In the genomic region with DNA sequence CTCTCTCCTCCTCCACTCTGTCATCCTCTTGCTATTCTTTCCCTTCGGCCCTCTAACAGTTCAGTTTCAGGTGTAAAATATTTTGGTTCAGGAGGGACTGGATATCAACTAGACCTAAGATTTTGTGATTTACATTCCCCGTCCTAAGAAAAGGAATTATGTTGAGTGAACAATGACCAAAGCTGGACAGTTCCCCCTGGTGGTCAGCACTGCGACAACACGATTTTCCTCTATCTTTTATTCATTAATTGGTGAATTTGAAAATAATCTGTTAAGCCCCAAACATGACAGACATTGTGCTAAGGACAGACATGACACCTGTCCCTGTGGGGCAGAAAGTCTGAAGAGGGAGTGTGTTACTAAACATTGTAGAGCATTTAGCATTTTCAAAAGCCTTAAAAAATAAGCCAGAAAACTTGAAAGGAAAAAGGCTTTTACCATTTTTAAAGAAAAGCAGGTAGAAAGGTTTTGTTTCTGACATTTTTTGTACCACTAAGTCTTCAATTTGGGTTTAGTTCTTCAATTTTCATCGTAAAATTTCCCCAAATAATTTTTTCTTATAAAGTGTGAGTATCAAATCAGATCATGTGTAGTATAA, we compare ENCODE assay signal across 8 cellular contexts. TPM values are rescaled to one million over a fixed set of nuclear protein-coding genes. Genes with fewer than 3 reads are reported as not detected.
DNase-seq lines count a peak whose midpoint lies in the region; ATAC-seq and TF ChIP-seq lines count a peak whose summit lies in the region.

No MANE protein-coding gene starts in this region.

- H3K4me1 Mint-ChIP-seq in endodermal cell, result peaks cover 11% of the 10 kb centered on the region
- peaks cover 20% of the 10 kb centered on the region for H3K4me1 Mint-ChIP-seq in nephron progenitor cell
- peaks cover 12% of the 10 kb centered on the region for H3K4me1 Mint-ChIP-seq in activated T-helper 2 cell treated with anti-CD3 and anti-CD28 coated beads, Interferon-gamma antibody, Interleukin-2, Interleukin-4, amounts not matched to agents 10 μg/mL and 5 μg/mL and 100 μg/mL, durations not matched to agents 14 hours and 24 hours and 36 hours (ENCODE audit: low read depth)

- H3K36me3 Mint-ChIP-seq in endodermal cell (ENCODE audit: low read depth) (peaks cover 9% of the 10 kb centered on the region), nephron progenitor cell (ENCODE audit: low read depth) (peaks cover 40% of the 10 kb centered on the region)
- H3K36me3 Mint-ChIP-seq in activated T-helper 2 cell treated with anti-CD3 and anti-CD28 coated beads, Interferon-gamma antibody, Interleukin-2, Interleukin-4, amounts not matched to agents 10 μg/mL and 5 μg/mL and 100 μg/mL, durations not matched to agents 14 hours and 24 hours and 36 hours (ENCODE audit: low read depth), result no peaks in the 10 kb centered on the region

- no peak overlapping the region for H3K4me3 ChIP-seq in AG09309 (ENCODE audit: control insufficient read depth, low read depth, low read length)
- H3K4me3 ChIP-seq in OCI-LY3 (ENCODE audit: low read length), result peak overlapping the region; percentile 29; the same call in 1 of the 2 replicates
- no peak overlapping the region for H3K4me3 ChIP-seq in endodermal cell (ENCODE audit: low read length)

- H3K27me3 ChIP-seq in OCI-LY3 (ENCODE audit: low read depth, low read length) (0 out of 2 replicates have a peak, but pooled peaks cover 2% of the 10 kb centered on the region), endodermal cell (ENCODE audit: control insufficient read depth, insufficient read depth, low read length, poor library complexity, severe bottlenecking) (no peaks in the 10 kb centered on the region)

- H3K27ac Mint-ChIP-seq in endodermal cell (no peak overlapping the region), nephron progenitor cell (no peak overlapping the region)
- H3K27ac Mint-ChIP-seq in activated T-helper 2 cell treated with anti-CD3 and anti-CD28 coated beads, Interferon-gamma antibody, Interleukin-2, Interleukin-4, amounts not matched to agents 10 μg/mL and 5 μg/mL and 100 μg/mL, durations not matched to agents 14 hours and 24 hours and 36 hours, result no peak overlapping the region

- H2AFZ ChIP-seq in OCI-LY3 (ENCODE audit: low read depth, low read length), result peak overlapping the region; percentile 8; the same call in 1 of the 2 replicates

- H3K4me3 Mint-ChIP-seq in endodermal cell (no peak overlapping the region), nephron progenitor cell (no peak overlapping the region)
- no peak overlapping the region for H3K4me3 Mint-ChIP-seq in activated T-helper 2 cell treated with anti-CD3 and anti-CD28 coated beads, Interferon-gamma antibody, Interleukin-2, Interleukin-4, amounts not matched to agents 10 μg/mL and 5 μg/mL and 100 μg/mL, durations not matched to agents 14 hours and 24 hours and 36 hours (ENCODE audit: low read depth)

- H3K4me1 ChIP-seq in OCI-LY3 (ENCODE audit: low read length) (peaks cover 3% of the 10 kb centered on the region; the same call in 1 of the 2 replicates), endodermal cell (ENCODE audit: control insufficient read depth, insufficient read depth, low read length) (no peaks in the 10 kb centered on the region)

- H3K9me3 Mint-ChIP-seq in endodermal cell (no peaks in the 10 kb centered on the region), nephron progenitor cell (peaks cover 4% of the 10 kb centered on the region)
- no peaks in the 10 kb centered on the region for H3K9me3 Mint-ChIP-seq in activated T-helper 2 cell treated with anti-CD3 and anti-CD28 coated beads, Interferon-gamma antibody, Interleukin-2, Interleukin-4, amounts not matched to agents 10 μg/mL and 5 μg/mL and 100 μg/mL, durations not matched to agents 14 hours and 24 hours and 36 hours

- intact Hi-C loops in activated T-helper 2 cell treated with anti-CD3 and anti-CD28 coated beads, Interferon-gamma antibody, Interleukin-2, Interleukin-4, amounts not matched to agents 10 μg/mL and 5 μg/mL and 100 μg/mL, durations not matched to agents 14 hours and 24 hours and 36 hours (cut with micrococcal nuclease), result loop anchor here (5.0 kb wide), 1 partner anchor 142 kb away; no protein-coding TSS in a partner anchor

- H3K27ac ChIP-seq in OCI-LY3 (ENCODE audit: low read length), result no peak overlapping the region
- no peak overlapping the region for H3K27ac ChIP-seq in endodermal cell (ENCODE audit: low read depth, low read length)

- DNase-seq in AG09309 (ENCODE audit: low read depth) (no peak), endodermal cell (peak; percentile 66), nephron progenitor cell (peak; percentile 37)
- no peak for DNase-seq in stimulated activated naive CD4-positive, alpha-beta T cell (lab: John Stamatoyannopoulos, UW)
- DNase-seq in activated T-helper 2 cell treated with anti-CD3 and anti-CD28 coated beads, Interferon-gamma antibody, Interleukin-2, Interleukin-4, amounts not matched to agents 10 μg/mL and 5 μg/mL and 100 μg/mL, durations not matched to agents 14 hours and 24 hours and 36 hours (ENCODE audit: low spot score), result no peak

- H3K9ac ChIP-seq in OCI-LY3 (ENCODE audit: low read length) (no peak overlapping the region), endodermal cell (ENCODE audit: extremely low read depth, low read length, poor library complexity, severe bottlenecking) (no peak overlapping the region)

- no peaks in the 10 kb centered on the region for H3K79me2 ChIP-seq in OCI-LY3 (ENCODE audit: low read length)

- H3K9me3 ChIP-seq in OCI-LY3 (ENCODE audit: insufficient read depth, low read length) (no peaks in the 10 kb centered on the region), endodermal cell (ENCODE audit: control insufficient read depth, low read length) (no peaks in the 10 kb centered on the region)

- WGBS in endodermal cell (ENCODE audit: insufficient coverage in 1 of 2, insufficient read length in 1 of 2), 2 experiments, result 38 to 49% methylated on average over 3 to 4 of the region's 5 CpGs

- ATAC-seq in GM18511 (IDR thresholded peaks at IDR 0.05; ENCODE audit: unreplicated experiment) (peak; percentile 53), GM19324 (IDR thresholded peaks at IDR 0.05; ENCODE audit: low FRiP score, unreplicated experiment) (no peak)

- peak; percentile 74 for TF ChIP-seq CTCF in AG09309 (IDR thresholded peaks at IDR 0.05; ENCODE audit: control insufficient read depth, insufficient read depth, low read depth, low read length, missing control alignments)
- TF ChIP-seq CTCF in OCI-LY3 (IDR thresholded peaks at IDR 0.05; ENCODE audit: low read depth, low read length), result peak; percentile 64
- peak; percentile 87 for TF ChIP-seq CTCF in endodermal cell (conservative IDR thresholded peaks at IDR 0.05)
- TF ChIP-seq CTCF in nephron progenitor cell (IDR thresholded peaks at IDR 0.05), result peak; percentile 64

- no peaks in the 10 kb centered on the region for H4K20me1 ChIP-seq in OCI-LY3 (ENCODE audit: insufficient read depth, low read length)

- H3K36me3 ChIP-seq in OCI-LY3 (replicated peaks; ENCODE audit: low read depth, low read length) (no peaks in the 10 kb centered on the region), endodermal cell (ENCODE audit: control insufficient read depth, insufficient read depth, low read length) (no peaks in the 10 kb centered on the region)

- peak overlapping the region; percentile 42 for H3K4me2 ChIP-seq in OCI-LY3 (ENCODE audit: low read length)

- H3K27me3 Mint-ChIP-seq in endodermal cell (ENCODE audit: insufficient read depth) (no peaks in the 10 kb centered on the region), nephron progenitor cell (ENCODE audit: low read depth, poor library complexity) (no peaks in the 10 kb centered on the region)
- H3K27me3 Mint-ChIP-seq in activated T-helper 2 cell treated with anti-CD3 and anti-CD28 coated beads, Interferon-gamma antibody, Interleukin-2, Interleukin-4, amounts not matched to agents 10 μg/mL and 5 μg/mL and 100 μg/mL, durations not matched to agents 14 hours and 24 hours and 36 hours (ENCODE audit: low read depth), result peaks cover 5% of the 10 kb centered on the region

RNA-seq across cellular contexts. Expression of gene GTF2A1L, which starts 28.4 kb away (rescaled TPM):
- not detected for total RNA-seq in endodermal cell
- polyA plus RNA-seq in endodermal cell (2013, experiment 1 of 2), result 1.4 TPM
- polyA plus RNA-seq in endodermal cell (2013, experiment 2 of 2), result 1.6 TPM
- not detected in 2 replicates for total RNA-seq in activated T-helper 2 cell treated with anti-CD3 and anti-CD28 coated beads, Interferon-gamma antibody, Interleukin-2, Interleukin-4, amounts not matched to agents 10 μg/mL and 5 μg/mL and 100 μg/mL, durations not matched to agents 14 hours and 24 hours and 36 hours

RNA-seq across cellular contexts. Expression of gene STON1, which starts 59.3 kb away (rescaled TPM):
- 10 to 100 TPM; 15.0 to 19.5 TPM for total RNA-seq in endodermal cell
- 23.9 TPM for polyA plus RNA-seq in endodermal cell (2013, experiment 1 of 2)
- polyA plus RNA-seq in endodermal cell (2013, experiment 2 of 2), result 24.2 TPM
- total RNA-seq in activated T-helper 2 cell treated with anti-CD3 and anti-CD28 coated beads, Interferon-gamma antibody, Interleukin-2, Interleukin-4, amounts not matched to agents 10 μg/mL and 5 μg/mL and 100 μg/mL, durations not matched to agents 14 hours and 24 hours and 36 hours, result 1.9 and 2.1 TPM in 2 replicates

Comparison
In these comparisons a context has a peak if more than half of its experiments do, and no peak if none do; other contexts are left out.
1. DNase-seq: peak in endodermal cell (single experiment) and nephron progenitor cell (single experiment); none in AG09309 (single experiment), stimulated activated naive CD4-positive, alpha-beta T cell (0 of 6) and activated T-helper 2 cell treated with anti-CD3 and anti-CD28 coated beads, Interferon-gamma antibody, Interleukin-2, Interleukin-4, amounts not matched to agents 10 μg/mL and 5 μg/mL and 100 μg/mL, durations not matched to agents 14 hours and 24 hours and 36 hours (single experiment).
2. Peak in every context shown above with its lines, with median percentiles within 50 percentile points of each other: CTCF ChIP-seq.